Comparison of ENCODE assay signal across 21 cellular contexts in genomic region chr7:47190462-47190861, GRCh38.
DNase-seq lines count a peak whose midpoint lies in the region; TF ChIP-seq lines count a peak whose summit lies in the region.
"Had no signal": no experiment of that assay in that cellular context is flagged by ENCODE, and none has a peak within 500 bp of the region (broad histone marks: within the 10 kb centered on the region; RNA-seq: fewer than 3 reads in every experiment).

No MANE protein-coding gene starts in this region.

- H3K27me3 ChIP-seq in suprapubic skin = no peaks in the 10 kb centered on the region
- H3K27me3 ChIP-seq: cardiac muscle cell had no signal

- no peaks in the 10 kb centered on the region for H3K9me3 Mint-ChIP-seq in osteocyte (ENCODE audit: unreplicated experiment)
- H3K9me3 Mint-ChIP-seq: activated T-helper 1 cell treated with anti-CD3 and anti-CD28 coated beads, Interleukin-12 subunit alpha, Interleukin-12 subunit beta, Interleukin-2, Interleukin-4 antibody, amounts not matched to agents 30 ng/mL and 10 ng/mL and 1 ng/mL, durations not matched to agents 14 hours and 24 hours and 36 hours had no signal

- H3K36me3 Mint-ChIP-seq in osteocyte (ENCODE audit: unreplicated experiment) = no peaks in the 10 kb centered on the region
- H3K36me3 Mint-ChIP-seq: CD4-positive, alpha-beta memory T cell had no signal

- no peak for TF ChIP-seq EP300 in suprapubic skin (IDR thresholded peaks at IDR 0.05)

- DNase-seq in DMS 273 (lab: John Stamatoyannopoulos, UW; ENCODE audit: unreplicated experiment) (peak; percentile 82), NCI-H2171 treated with DMSO at 0.1 percent for 48 hours (lab: John Stamatoyannopoulos, UW) (peak; percentile 92), cerebellum (ENCODE audit: low spot score) (peak; percentile 63), osteocyte (ENCODE audit: extremely low spot score, unreplicated experiment) (peak; percentile 79), epidermal melanocyte (ENCODE audit: insufficient read length, low spot score) (no peak), suprapubic skin (ENCODE audit: low spot score in 2 of 2) (no peak), HK-2 (ENCODE audit: unreplicated experiment) (no peak)
- DNase-seq: activated CD4-positive, alpha-beta T cell treated with anti-CD3 and anti-CD28 coated beads, Interleukin-2, amount 50 U/mL, for 1 hour; activated naive CD4-positive, alpha-beta T cell treated with anti-CD3 and anti-CD28 coated beads, Interleukin-2, amount 50 U/mL, for 16 hours; CD4-positive, alpha-beta memory T cell; dermis blood vessel endothelial cell; DMS153; IMR-90; NCI-H1105 treated with DMSO at 0.1 percent for 48 hours; NCI-H526 treated with DMSO at 0.1 percent for 48 hours; stimulated activated CD4-positive, alpha-beta T cell treated with anti-CD3 and anti-CD28 coated beads, Interleukin-1b, Interleukin-23, amount 100 ng/mL, for 48 hours; T-helper 9 cell had no signal

- TF ChIP-seq CTCF in osteocyte (IDR thresholded peaks at IDR 0.05) (no peak), suprapubic skin (IDR thresholded peaks at IDR 0.05) (no peak)

- no peak overlapping the region for H3K27ac Mint-ChIP-seq in osteocyte (ENCODE audit: unreplicated experiment)
- H3K27ac Mint-ChIP-seq: activated T-helper 1 cell treated with anti-CD3 and anti-CD28 coated beads, Interleukin-12 subunit alpha, Interleukin-12 subunit beta, Interleukin-2, Interleukin-4 antibody, amounts not matched to agents 30 ng/mL and 10 ng/mL and 1 ng/mL, durations not matched to agents 14 hours and 24 hours and 36 hours; CD4-positive, alpha-beta memory T cell had no signal

- no peak overlapping the region for H3K4me3 Mint-ChIP-seq in osteocyte (ENCODE audit: unreplicated experiment)
- H3K4me3 Mint-ChIP-seq: activated T-helper 1 cell treated with anti-CD3 and anti-CD28 coated beads, Interleukin-12 subunit alpha, Interleukin-12 subunit beta, Interleukin-2, Interleukin-4 antibody, amounts not matched to agents 30 ng/mL and 10 ng/mL and 1 ng/mL, durations not matched to agents 14 hours and 24 hours and 36 hours; CD4-positive, alpha-beta memory T cell had no signal

- H3K27ac ChIP-seq in suprapubic skin = no peak overlapping the region
- H3K27ac ChIP-seq: cardiac muscle cell, neutrophil, skin epidermis had no signal

- no peak overlapping the region for H3K4me3 ChIP-seq in suprapubic skin
- H3K4me3 ChIP-seq: cardiac muscle cell, skin epidermis had no signal

- no peak for TF ChIP-seq POLR2A in suprapubic skin (IDR thresholded peaks at IDR 0.05)

- H3K36me3 ChIP-seq in suprapubic skin = no peaks in the 10 kb centered on the region
- H3K36me3 ChIP-seq: cardiac muscle cell, neutrophil had no signal

- no peaks in the 10 kb centered on the region for H3K9me3 ChIP-seq in suprapubic skin
- H3K9me3 ChIP-seq: neutrophil had no signal

- WGBS in suprapubic skin = 70% methylated on average over 4 of the region's 4 CpGs

- H3K4me1 ChIP-seq in suprapubic skin = peaks cover 4% of the 10 kb centered on the region

- peaks cover 36% of the 10 kb centered on the region for H3K27me3 Mint-ChIP-seq in osteocyte (ENCODE audit: unreplicated experiment)
- H3K27me3 Mint-ChIP-seq: CD4-positive, alpha-beta memory T cell had no signal

- no peaks in the 10 kb centered on the region for H3K4me1 Mint-ChIP-seq in osteocyte (ENCODE audit: unreplicated experiment)
- H3K4me1 Mint-ChIP-seq: CD4-positive, alpha-beta memory T cell had no signal

Comparison
In these comparisons a context has a peak if more than half of its experiments do, and no peak if none do; other contexts are left out.
1. DNase-seq: peak in DMS 273 (single experiment), NCI-H2171 treated with DMSO at 0.1 percent for 48 hours (single experiment), cerebellum (single experiment) and osteocyte (single experiment); none in epidermal melanocyte (single experiment), suprapubic skin (0 of 2) and HK-2 (single experiment).